15 cellular contexts compared by ENCODE assay signal in the genomic region with DNA sequence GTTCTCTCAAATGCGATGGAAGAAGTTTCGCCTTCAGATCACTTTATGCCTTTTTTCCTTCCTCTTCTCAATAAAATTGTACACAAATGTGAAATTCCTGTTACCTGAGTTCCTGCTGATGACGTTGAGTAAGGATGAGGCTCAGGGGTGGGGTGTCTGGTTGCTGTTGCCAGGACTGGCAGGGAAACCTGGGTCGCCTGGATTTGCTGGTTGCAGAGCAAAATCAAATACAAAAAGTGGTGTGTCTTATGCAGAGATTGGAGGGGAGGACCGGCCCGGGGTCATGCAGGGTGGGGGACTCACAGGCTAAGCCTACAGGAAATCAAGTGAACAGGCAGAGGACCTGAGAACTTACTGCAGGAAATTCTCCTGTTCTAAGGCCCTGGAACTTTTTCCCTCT. TPM values are rescaled to one million over a fixed set of nuclear protein-coding genes. Genes with fewer than 3 reads are reported as not detected.
A peak's percentile ranks its signal among the peaks of the same experiment; 100 is the strongest.
DNase-seq lines count a peak whose midpoint lies in the region; ATAC-seq and TF ChIP-seq lines count a peak whose summit lies in the region.
"Had no signal": no experiment of that assay in that cellular context is flagged by ENCODE, and none has a peak within 500 bp of the region (broad histone marks: within the 10 kb centered on the region; RNA-seq: fewer than 3 reads in every experiment).

No MANE protein-coding gene starts in this region.

- H3K27ac ChIP-seq in PC-9, result peak overlapping the region; percentile 59
- H3K27ac ChIP-seq in neural progenitor cell, result no peak overlapping the region

- H3K36me3 ChIP-seq in H7 (replicated peaks; ENCODE audit: control insufficient read depth, insufficient read depth, low read length), result no peaks in the 10 kb centered on the region
- H3K36me3 ChIP-seq in PC-9 (ENCODE audit: low read depth), result no peaks in the 10 kb centered on the region
- H3K36me3 ChIP-seq in neural progenitor cell, result no peaks in the 10 kb centered on the region
- H3K36me3 ChIP-seq: adrenal gland had no signal

- H3K4me1 ChIP-seq in PC-9 (replicated peaks; ENCODE audit: insufficient read depth) (peaks cover 29% of the 10 kb centered on the region), neural progenitor cell (peaks cover 13% of the 10 kb centered on the region)

- H3K79me2 ChIP-seq in PC-9 (ENCODE audit: low read depth) (0 out of 2 replicates have a peak, but pooled peaks cover 4% of the 10 kb centered on the region), neural progenitor cell (ENCODE audit: low read depth) (no peaks in the 10 kb centered on the region)

- TF ChIP-seq CTCF in PC-9 (conservative IDR thresholded peaks at IDR 0.05), result no peak
- TF ChIP-seq CTCF in epithelial cell of proximal tubule (conservative IDR thresholded peaks at IDR 0.05; ENCODE audit: low read depth, low read length), result no peak
- no peak for TF ChIP-seq CTCF in neural progenitor cell (IDR thresholded peaks at IDR 0.05)
- no peak for TF ChIP-seq CTCF in GM10248 (IDR thresholded peaks at IDR 0.05; ENCODE audit: control extremely low read depth, extremely low read depth, low read depth, missing control alignments)

- no peak overlapping the region for H3K9ac ChIP-seq in neural progenitor cell

- H3K4me2 ChIP-seq in PC-9, result peak overlapping the region; percentile 79
- peak overlapping the region; percentile 80 for H3K4me2 ChIP-seq in neural progenitor cell

- H3K4me1 Mint-ChIP-seq in neural progenitor cell, result peaks cover 11% of the 10 kb centered on the region

- H3K27ac Mint-ChIP-seq in neural progenitor cell, result no peak overlapping the region

- H3K4me3 Mint-ChIP-seq in neural progenitor cell, result peak overlapping the region; percentile 73

- H3K9me3 ChIP-seq in PC-9 (ENCODE audit: insufficient read depth, low read depth) (no peaks in the 10 kb centered on the region), neural progenitor cell (ENCODE audit: low read depth) (no peaks in the 10 kb centered on the region)
- H3K9me3 ChIP-seq: adrenal gland had no signal

- H3K9me3 Mint-ChIP-seq in neural progenitor cell, result no peaks in the 10 kb centered on the region

- no peaks in the 10 kb centered on the region for H3K36me3 Mint-ChIP-seq in neural progenitor cell

- no peak overlapping the region for H3K4me3 ChIP-seq in H7 (ENCODE audit: insufficient read depth, low read depth, low read length)
- peak overlapping the region; percentile 55 for H3K4me3 ChIP-seq in PC-9
- H3K4me3 ChIP-seq in epithelial cell of proximal tubule (ENCODE audit: low read depth, low read length), result peak overlapping the region; percentile 51
- H3K4me3 ChIP-seq in neural progenitor cell, result peak overlapping the region; percentile 50

- peaks cover 25% of the 10 kb centered on the region for H3F3A ChIP-seq in PC-9 (ENCODE audit: insufficient read depth, low read depth)
- peaks cover 20% of the 10 kb centered on the region for H3F3A ChIP-seq in neural progenitor cell (ENCODE audit: low read depth)

- H3K27me3 ChIP-seq in H7 (ENCODE audit: control insufficient read depth, insufficient read depth, low read length), result peaks cover 83% of the 10 kb centered on the region
- H3K27me3 ChIP-seq in PC-9 (ENCODE audit: insufficient read depth, low read depth), result no peaks in the 10 kb centered on the region
- peaks cover 100% of the 10 kb centered on the region for H3K27me3 ChIP-seq in neural progenitor cell

- peak overlapping the region; percentile 82 for H2AFZ ChIP-seq in PC-9
- no peak overlapping the region for H2AFZ ChIP-seq in neural progenitor cell (replicated peaks)

- DNase-seq in H7 (peak; percentile 36), PC-9 (peak; percentile 78 to 79), epithelial cell of proximal tubule (ENCODE audit: low read depth) (no peak), neural progenitor cell (ENCODE audit: low spot score) (no peak), cerebellar cortex (ENCODE audit: low spot score) (no peak), GM10248 (ENCODE audit: extremely low spot score) (no peak), SIG-M5 treated with dmso at 0.1 percent for 504 hours (lab: John Stamatoyannopoulos, UW; ENCODE audit: unreplicated experiment) (no peak), left ventricle myocardium superior (no peak)
- DNase-seq: DMS 273 treated with DMSO at 0.1 percent for 48 hours, HCEC 1CT, midbrain, occipital lobe, OCI-M1, small intestine had no signal

- H4K20me1 ChIP-seq in PC-9 (ENCODE audit: insufficient read depth), result no peaks in the 10 kb centered on the region
- no peaks in the 10 kb centered on the region for H4K20me1 ChIP-seq in neural progenitor cell (ENCODE audit: low read depth)

- no TSS peak for BruUV-seq in PC-9 (replicated peaks; lab: Mats Ljungman, UMichigan)

- POLR2A ChIA-PET in PC-9 (lab: Charles Lee; ENCODE audit: unreplicated experiment), result no interaction called here
- POLR2A ChIA-PET in GM10248 (lab: Yijun Ruan, JAX), result no interaction called here

- H3K9me2 ChIP-seq in PC-9 (ENCODE audit: insufficient read depth), result peaks cover 4% of the 10 kb centered on the region; the same call in 1 of the 2 replicates

- intact Hi-C loops in PC-9 (cut with micrococcal nuclease; ENCODE audit: unreplicated experiment), result loop anchor here (1.0 to 5.0 kb wide), 6 partner anchors 7 to 311 kb away; a partner anchor contains a TSS
- intact Hi-C loops in left ventricle myocardium superior (cut with micrococcal nuclease), result no loop called here

- H3K27me3 Mint-ChIP-seq in neural progenitor cell (ENCODE audit: insufficient read depth, low read depth), result peaks cover 81% of the 10 kb centered on the region

- CTCF ChIA-PET in PC-9 (lab: Charles Lee) (interaction anchor here (2.0 kb wide), 1 partner anchor 92 kb away, joined by 5 read pairs; no protein-coding TSS in a partner anchor), GM10248 (lab: Yijun Ruan, JAX) (interaction anchor here (1.6 kb wide), 1 partner anchor 41 kb away, joined by 4 read pairs; no protein-coding TSS in a partner anchor)

- no peak for ATAC-seq in left ventricle myocardium superior

RNA-seq across cellular contexts. Expression of a gene that starts 39.2 kb away (rescaled TPM):
- 0.63 and 0.83 TPM in 2 replicates for total RNA-seq in H7 (2014; rRNA removed; shearing (Covaris generic))
- total RNA-seq in PC-9 (2021), result 3.6 and 6.3 TPM in 2 replicates
- 0.35 and 2.2 TPM in 2 replicates for total RNA-seq in epithelial cell of proximal tubule
- total RNA-seq in neural progenitor cell (ENCODE audit: low replicate concordance), result 0.17 and 0.74 TPM in 2 replicates
- total RNA-seq in left ventricle myocardium superior, result 1.2 TPM

Comparison
In these comparisons a context has a peak if more than half of its experiments do, and no peak if none do; other contexts are left out.
1. DNase-seq: peak in H7 (single experiment) and PC-9 (2 of 2); none in epithelial cell of proximal tubule (single experiment), neural progenitor cell (single experiment), cerebellar cortex (single experiment), GM10248 (single experiment), SIG-M5 treated with dmso at 0.1 percent for 504 hours (single experiment) and left ventricle myocardium superior (single experiment).